In the genomic region with DNA sequence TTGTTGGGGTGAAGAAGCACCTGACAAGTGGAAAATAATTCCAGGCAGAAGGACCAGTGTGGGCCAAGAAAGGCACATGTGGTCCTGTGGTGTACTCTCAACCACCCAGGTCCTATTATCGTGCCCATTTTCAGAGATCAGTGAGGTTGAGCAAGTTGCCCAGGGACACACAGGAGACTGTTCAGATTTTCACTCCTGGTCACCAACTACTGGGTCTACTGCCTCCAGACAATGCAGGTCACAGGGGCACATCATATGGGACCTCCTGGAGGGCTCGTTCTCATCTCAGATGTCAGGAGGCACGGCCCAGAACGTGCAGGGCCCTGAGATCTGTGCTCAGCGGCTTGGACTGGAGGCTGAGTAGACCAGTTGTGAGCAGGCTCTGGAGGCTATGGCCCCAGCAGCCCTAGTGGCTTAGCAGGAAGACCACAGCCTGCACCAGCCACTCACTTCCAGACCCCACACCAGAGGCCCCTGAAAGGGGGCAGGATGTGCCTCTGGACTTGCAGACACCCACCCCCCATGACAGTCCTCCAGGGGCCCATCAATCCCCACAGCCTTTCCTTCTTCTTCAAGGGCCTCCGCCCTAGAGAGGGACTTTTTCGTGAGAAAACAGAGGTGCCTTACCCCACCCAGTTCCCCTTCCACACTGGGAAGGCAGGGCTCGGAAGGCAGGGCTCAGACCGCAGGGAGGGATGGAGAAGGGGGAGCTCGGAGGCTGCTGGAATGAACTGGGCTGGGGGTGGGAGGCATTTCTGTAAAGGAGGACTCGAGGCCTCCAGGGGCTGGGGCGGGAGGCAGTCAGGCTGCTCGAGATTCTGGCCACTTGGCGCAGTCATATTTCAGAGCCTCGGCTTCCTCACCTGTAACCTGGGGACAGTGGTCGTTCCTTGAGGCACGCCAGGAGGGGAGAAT, we compare ENCODE assay signal across 17 cellular contexts.
DNase-seq lines count a peak whose midpoint lies in the region; ATAC-seq and TF ChIP-seq lines count a peak whose summit lies in the region.
"Had no signal": no experiment of that assay in that cellular context is flagged by ENCODE, and none has a peak within 500 bp of the region (broad histone marks: within the 10 kb centered on the region; RNA-seq: fewer than 3 reads in every experiment).

No MANE protein-coding gene starts in this region.

- H3K27ac Mint-ChIP-seq in natural killer cell treated with Interleukin-12 subunit alpha and Interleukin-12 subunit beta and Interleukin-15 and Interleukin-18, amount 100 ng/mL, for 72 hours: no peak overlapping the region
- H3K27ac Mint-ChIP-seq in activated T-cell treated with anti-CD3 and anti-CD28 coated beads, Interleukin-2, amount 50 U/mL, for 24 hours: no peak overlapping the region
- H3K27ac Mint-ChIP-seq: stimulated activated naive CD8-positive, alpha-beta T cell treated with anti-CD3 and anti-CD28 coated beads, Interleukin-15, amount 100 ng/mL, for 72 hours had no signal

- peak overlapping the region; percentile 41 for H3K4me3 ChIP-seq in left ventricle myocardium inferior
- H3K4me3 ChIP-seq in gastroesophageal sphincter: peak overlapping the region in 1 of 2 donors; percentile 35
- H3K4me3 ChIP-seq: A549, HAP-1 had no signal

- H3K4me1 ChIP-seq in left ventricle myocardium inferior (peaks cover 54% of the 10 kb centered on the region), gastroesophageal sphincter (peaks cover 0 to 68% (median 30%) of the 10 kb centered on the region in 3 donors)
- H3K4me1 ChIP-seq: HAP-1 had no signal

- no peaks in the 10 kb centered on the region for H3K4me1 Mint-ChIP-seq in natural killer cell treated with Interleukin-12 subunit alpha and Interleukin-12 subunit beta and Interleukin-15 and Interleukin-18, amount 100 ng/mL, for 72 hours (ENCODE audit: low read depth in 2 of 2)
- H3K4me1 Mint-ChIP-seq in activated T-cell treated with anti-CD3 and anti-CD28 coated beads, Interleukin-2, amount 50 U/mL, for 24 hours (ENCODE audit: low read depth): no peaks in the 10 kb centered on the region
- H3K4me1 Mint-ChIP-seq: stimulated activated naive CD8-positive, alpha-beta T cell treated with anti-CD3 and anti-CD28 coated beads, Interleukin-15, amount 100 ng/mL, for 72 hours had no signal

- peak; percentile 18 for DNase-seq in left ventricle myocardium inferior
- no peak for DNase-seq in left cardiac atrium
- no peak for DNase-seq in sciatic nerve (ENCODE audit: low spot score)
- DNase-seq in natural killer cell treated with Interleukin-12 subunit alpha and Interleukin-12 subunit beta and Interleukin-15 and Interleukin-18, amount 100 ng/mL, for 72 hours (ENCODE audit: low spot score): no peak
- no peak for DNase-seq in activated T-cell treated with anti-CD3 and anti-CD28 coated beads, Interleukin-2, amount 50 U/mL, for 24 hours
- DNase-seq: activated CD8-positive, alpha-beta memory T cell treated with anti-CD3 and anti-CD28 coated beads, Interleukin-2, amount 50 U/mL, for 48 hours; NCI-H1417; NCI-H69; SIG-M5; stimulated activated CD4-positive, alpha-beta T cell treated with anti-CD3 and anti-CD28 coated beads, Interleukin-4, amount 100 ng/mL, for 1 hour; stimulated activated naive CD8-positive, alpha-beta T cell treated with anti-CD3 and anti-CD28 coated beads, Interleukin-15, amount 100 ng/mL, for 72 hours had no signal

- no peaks in the 10 kb centered on the region for H3K9me3 Mint-ChIP-seq in natural killer cell treated with Interleukin-12 subunit alpha and Interleukin-12 subunit beta and Interleukin-15 and Interleukin-18, amount 100 ng/mL, for 72 hours
- H3K9me3 Mint-ChIP-seq in activated T-cell treated with anti-CD3 and anti-CD28 coated beads, Interleukin-2, amount 50 U/mL, for 24 hours: no peaks in the 10 kb centered on the region
- H3K9me3 Mint-ChIP-seq: neural crest cell; stimulated activated naive CD8-positive, alpha-beta T cell treated with anti-CD3 and anti-CD28 coated beads, Interleukin-15, amount 100 ng/mL, for 72 hours had no signal

- no peak overlapping the region for H3K4me3 Mint-ChIP-seq in natural killer cell treated with Interleukin-12 subunit alpha and Interleukin-12 subunit beta and Interleukin-15 and Interleukin-18, amount 100 ng/mL, for 72 hours
- no peak overlapping the region for H3K4me3 Mint-ChIP-seq in activated T-cell treated with anti-CD3 and anti-CD28 coated beads, Interleukin-2, amount 50 U/mL, for 24 hours
- H3K4me3 Mint-ChIP-seq: neural crest cell; stimulated activated naive CD8-positive, alpha-beta T cell treated with anti-CD3 and anti-CD28 coated beads, Interleukin-15, amount 100 ng/mL, for 72 hours had no signal

- H3K27ac ChIP-seq in left ventricle myocardium inferior (replicated peaks) (peak overlapping the region; percentile 87), gastroesophageal sphincter (peak overlapping the region; percentile 27 to 93 (median 87))
- H3K27ac ChIP-seq: A549 had no signal

- peaks cover 18 to 19% of the 10 kb centered on the region in 2 donors for H3K27me3 Mint-ChIP-seq in natural killer cell treated with Interleukin-12 subunit alpha and Interleukin-12 subunit beta and Interleukin-15 and Interleukin-18, amount 100 ng/mL, for 72 hours
- peaks cover 16% of the 10 kb centered on the region for H3K27me3 Mint-ChIP-seq in activated T-cell treated with anti-CD3 and anti-CD28 coated beads, Interleukin-2, amount 50 U/mL, for 24 hours

- H3K36me3 ChIP-seq in left ventricle myocardium inferior (no peaks in the 10 kb centered on the region), gastroesophageal sphincter (no peaks in the 10 kb centered on the region)
- H3K36me3 ChIP-seq: HAP-1 had no signal

- 60% methylated on average over 1 of the region's 17 CpGs; no CpG with 5 or more reads in 1 of the 2 donors for WGBS in gastroesophageal sphincter (ENCODE audit: low coverage in 1 of 2), 2 donors

- no peak for TF ChIP-seq EP300 in gastroesophageal sphincter (IDR thresholded peaks at IDR 0.05)

- H3K9me3 ChIP-seq in left ventricle myocardium inferior (replicated peaks) (no peaks in the 10 kb centered on the region), gastroesophageal sphincter (no peaks in the 10 kb centered on the region)
- H3K9me3 ChIP-seq: A549, HAP-1 had no signal

- TF ChIP-seq POLR2A in gastroesophageal sphincter (IDR thresholded peaks at IDR 0.05): no peak

- H3K36me3 Mint-ChIP-seq in natural killer cell treated with Interleukin-12 subunit alpha and Interleukin-12 subunit beta and Interleukin-15 and Interleukin-18, amount 100 ng/mL, for 72 hours: no peaks in the 10 kb centered on the region
- no peaks in the 10 kb centered on the region for H3K36me3 Mint-ChIP-seq in activated T-cell treated with anti-CD3 and anti-CD28 coated beads, Interleukin-2, amount 50 U/mL, for 24 hours (ENCODE audit: low read depth)

- ATAC-seq in left cardiac atrium (no peak), gastroesophageal sphincter (no peak), sciatic nerve (peak; percentile 21), GM21360 (IDR thresholded peaks at IDR 0.05; ENCODE audit: unreplicated experiment) (no peak)
- no peak for ATAC-seq in natural killer cell treated with Interleukin-12 subunit alpha and Interleukin-12 subunit beta and Interleukin-15 and Interleukin-18, amount 100 ng/mL, for 72 hours
- no peak for ATAC-seq in activated CD4-positive, CD25-positive, alpha-beta regulatory T cell treated with anti-CD3 and anti-CD28 coated beads, Interleukin-2, amount 50 U/mL, for 24 hours
- ATAC-seq: stimulated activated naive CD8-positive, alpha-beta T cell treated with anti-CD3 and anti-CD28 coated beads, Interleukin-15, amount 100 ng/mL, for 72 hours had no signal

- intact Hi-C loops in left ventricle myocardium inferior (cut with micrococcal nuclease) (no loop called here), left cardiac atrium (cut with DNase I) (no loop called here), sciatic nerve (cut with DNase I) (no loop called here)

- no peak for TF ChIP-seq CTCF in left ventricle myocardium inferior (IDR thresholded peaks at IDR 0.05; ENCODE audit: borderline replicate concordance)
- no peak for TF ChIP-seq CTCF in gastroesophageal sphincter (IDR thresholded peaks at IDR 0.05)

- H3K27me3 ChIP-seq in left ventricle myocardium inferior (ENCODE audit: low read depth): no peaks in the 10 kb centered on the region
- no peaks in the 10 kb centered on the region for H3K27me3 ChIP-seq in gastroesophageal sphincter
